Comparison of ENCODE assay signal across 8 cellular contexts in the genomic region with DNA sequence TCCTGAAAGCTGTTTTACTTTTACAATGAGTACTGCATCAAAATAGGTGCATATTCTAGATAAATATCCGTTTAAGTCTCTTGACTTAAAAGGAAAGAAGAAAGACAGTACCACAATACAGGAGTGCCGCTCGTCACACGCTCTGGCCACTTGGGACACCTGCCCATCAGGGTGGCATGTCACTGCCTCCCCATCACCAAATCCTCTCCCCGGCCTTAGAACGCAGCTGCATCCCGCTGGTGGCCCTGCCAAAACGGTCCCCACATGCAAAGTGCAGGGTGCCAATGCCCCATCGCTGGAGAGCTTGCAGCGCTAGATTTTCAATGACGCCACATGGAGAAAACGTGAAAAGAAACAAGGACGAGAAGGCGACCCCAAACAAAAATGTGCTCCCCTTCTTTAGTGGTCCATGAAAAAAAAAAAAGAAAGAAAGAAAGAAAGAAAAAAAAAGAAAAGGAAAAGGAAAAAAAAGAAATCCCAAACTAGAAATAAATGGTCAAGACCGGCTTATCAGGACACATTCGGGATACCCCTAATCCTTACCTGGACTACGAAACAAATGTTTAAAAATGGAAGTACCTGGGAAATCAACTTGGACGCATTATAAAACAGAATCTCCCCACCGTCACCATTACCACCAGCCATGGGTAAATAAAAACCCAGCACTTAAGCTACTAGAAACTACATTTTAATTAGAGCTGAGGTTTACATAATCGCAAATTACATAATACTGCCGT. TPM values are rescaled to one million over a fixed set of nuclear protein-coding genes. Genes with fewer than 3 reads are reported as not detected.
A peak's percentile ranks its signal among the peaks of the same experiment; 100 is the strongest.
DNase-seq lines count a peak whose midpoint lies in the region; TF ChIP-seq lines count a peak whose summit lies in the region.

No MANE protein-coding gene starts in this region.

- 16% methylated on average over 21 of the region's 21 CpGs for WGBS in smooth muscle cell (ENCODE audit: low lambda C conversion rate)

- H4K20me1 ChIP-seq in smooth muscle cell (ENCODE audit: low read depth): peaks cover 26% of the 10 kb centered on the region

- H3K4me1 ChIP-seq in adipocyte (ENCODE audit: control insufficient read depth, insufficient read depth, low read length) (peaks cover 15% of the 10 kb centered on the region), iPS-15b (ENCODE audit: control insufficient read depth, insufficient read depth, low read length) (peaks cover 6% of the 10 kb centered on the region), smooth muscle cell (ENCODE audit: low read depth) (peaks cover 14% of the 10 kb centered on the region)

- H3K9ac ChIP-seq in adipocyte (ENCODE audit: low read length) (peak overlapping the region; percentile 77), iPS-15b (ENCODE audit: low read depth, low read length) (no peak overlapping the region), smooth muscle cell (ENCODE audit: low read depth) (no peak overlapping the region)

- H3K9me3 ChIP-seq in adipocyte (ENCODE audit: control insufficient read depth, low read length) (no peaks in the 10 kb centered on the region), iPS-15b (ENCODE audit: control insufficient read depth, insufficient read depth, low read length) (no peaks in the 10 kb centered on the region), smooth muscle cell (replicated peaks; ENCODE audit: low read depth) (no peaks in the 10 kb centered on the region)

- peak overlapping the region; percentile 39 for H2AFZ ChIP-seq in smooth muscle cell (ENCODE audit: low read depth)

- peak overlapping the region; percentile 94 for H3K4me2 ChIP-seq in smooth muscle cell

- TF ChIP-seq CTCF in smooth muscle cell (IDR thresholded peaks at IDR 0.05; ENCODE audit: borderline replicate concordance, insufficient read depth, poor library complexity, severe bottlenecking): no peak

- H3F3A ChIP-seq in smooth muscle cell (ENCODE audit: low read depth): no peaks in the 10 kb centered on the region

- peaks cover 31% of the 10 kb centered on the region for H3K79me2 ChIP-seq in smooth muscle cell (ENCODE audit: low read depth)

- no peaks in the 10 kb centered on the region for H3K36me3 ChIP-seq in adipocyte (ENCODE audit: control insufficient read depth, insufficient read depth, low read length, severe bottlenecking)
- no peaks in the 10 kb centered on the region for H3K36me3 ChIP-seq in iPS-15b (ENCODE audit: control insufficient read depth, insufficient read depth, low read length)
- H3K36me3 ChIP-seq in smooth muscle cell (ENCODE audit: low read depth): no peaks in the 10 kb centered on the region

- no peak overlapping the region for H3K27ac ChIP-seq in smooth muscle cell (ENCODE audit: low read depth)

- DNase-seq in NCI-H524 (lab: John Stamatoyannopoulos, UW): peak; percentile 77 to 82
- no peak for DNase-seq in NCI-H524 treated with DMSO at 0.1 percent for 48 hours (lab: John Stamatoyannopoulos, UW)
- peak; percentile 44 for DNase-seq in RPMI7951 (ENCODE audit: low read depth)
- no peak for DNase-seq in adipocyte (ENCODE audit: low read depth)
- no peak for DNase-seq in smooth muscle cell (lab: John Stamatoyannopoulos, UW; ENCODE audit: unreplicated experiment)
- no peak for DNase-seq in HuH-7 (ENCODE audit: low spot score)
- no peak for DNase-seq in SKM-1 treated with dmso at 0.1 percent for 144 hours (lab: John Stamatoyannopoulos, UW; ENCODE audit: unreplicated experiment)

- H3K4me3 ChIP-seq in adipocyte (ENCODE audit: low read length) (peak overlapping the region; percentile 88), iPS-15b (ENCODE audit: low read depth, low read length) (peak overlapping the region; percentile 55), smooth muscle cell (peak overlapping the region; percentile 87)

- H3K27me3 ChIP-seq in adipocyte (replicated peaks; ENCODE audit: control insufficient read depth, insufficient read depth, low read length) (no peaks in the 10 kb centered on the region), iPS-15b (ENCODE audit: control insufficient read depth, insufficient read depth, low read length) (peaks cover 39% of the 10 kb centered on the region), smooth muscle cell (ENCODE audit: low read depth) (no peaks in the 10 kb centered on the region)

RNA-seq across cellular contexts. Expression of a gene that starts 1.1 kb away (rescaled TPM):
- total RNA-seq in RPMI7951 (2014; rRNA removed; shearing (Covaris generic)): 57.0 and 70.5 TPM in 2 replicates
- 37.3 and 48.0 TPM in 2 replicates for total RNA-seq in smooth muscle cell
- polyA plus RNA-seq in smooth muscle cell: 25.4 and 56.6 TPM in 2 replicates

Comparison
In these comparisons a context has a peak if more than half of its experiments do, and no peak if none do; other contexts are left out.
1. DNase-seq: peak in NCI-H524 (2 of 2) and RPMI7951 (single experiment); none in NCI-H524 treated with DMSO at 0.1 percent for 48 hours (single experiment), adipocyte (single experiment), smooth muscle cell (single experiment), HuH-7 (single experiment) and SKM-1 treated with dmso at 0.1 percent for 144 hours (single experiment).
2. Peak in every context shown above with its lines, with median percentiles within 50 percentile points of each other: H3K4me3 ChIP-seq.